In the genomic region with DNA sequence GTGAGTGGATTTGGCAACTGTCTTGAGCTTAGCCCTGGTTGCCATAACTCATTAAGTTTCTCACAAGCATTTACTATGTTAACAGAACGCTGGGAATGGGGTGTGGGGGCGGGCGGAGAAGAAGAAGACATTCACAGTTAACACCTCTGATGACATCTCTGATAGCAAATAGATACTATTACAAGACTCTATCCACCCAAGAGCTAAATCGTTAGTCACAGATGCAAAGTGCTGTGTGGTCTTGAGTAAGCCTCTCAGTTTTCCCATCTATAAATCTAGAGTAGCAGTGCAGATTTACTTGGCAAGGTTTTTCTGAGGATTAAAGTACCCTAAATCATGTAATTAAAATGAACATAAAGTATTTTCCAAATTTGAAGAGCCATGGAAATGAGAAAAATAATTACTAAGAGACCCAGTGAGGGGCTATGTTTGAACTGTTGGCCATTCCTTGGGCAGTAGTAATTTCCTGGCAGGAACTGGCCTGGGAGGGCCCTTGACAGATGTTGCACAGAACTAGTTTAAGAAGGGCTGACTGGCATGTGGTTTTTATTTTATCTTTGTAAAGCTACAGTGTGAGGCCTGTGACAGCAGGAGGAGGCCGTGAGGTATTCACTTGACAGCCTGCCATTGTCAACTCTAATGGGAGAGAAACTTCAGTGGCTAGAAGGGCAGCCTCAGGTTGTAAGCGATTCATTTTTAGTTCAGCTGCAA, we compare ENCODE assay signal across 16 cellular contexts. TPM values are rescaled to one million over a fixed set of nuclear protein-coding genes. Genes with fewer than 3 reads are reported as not detected.
DNase-seq lines count a peak whose midpoint lies in the region; ATAC-seq and TF ChIP-seq lines count a peak whose summit lies in the region.
"Had no signal": no experiment of that assay in that cellular context is flagged by ENCODE, and none has a peak within 500 bp of the region (broad histone marks: within the 10 kb centered on the region; RNA-seq: fewer than 3 reads in every experiment).

No MANE protein-coding gene starts in this region.

- H4K20me1 ChIP-seq in smooth muscle cell (ENCODE audit: low read depth) = no peaks in the 10 kb centered on the region

- TF ChIP-seq POLR2A in heart left ventricle (IDR thresholded peaks at IDR 0.05) = no peak

- intact Hi-C loops in heart left ventricle (cut with DNase I) = no loop called here

- H3K4me1 ChIP-seq in heart left ventricle (peaks cover 0 to 52% (median 27%) of the 10 kb centered on the region in 12 donors), smooth muscle cell (ENCODE audit: low read depth) (peaks cover 3% of the 10 kb centered on the region)

- H3K79me2 ChIP-seq in smooth muscle cell (ENCODE audit: low read depth) = no peaks in the 10 kb centered on the region

- 60 to 65% (median 63%) methylated on average over 6 of the region's 6 CpGs for WGBS in heart left ventricle, 4 donors
- 45% methylated on average over 6 of the region's 6 CpGs for WGBS in smooth muscle cell (ENCODE audit: low lambda C conversion rate)

- in situ Hi-C loops in astrocyte of the cerebellum (cut with HindIII; ENCODE audit: low sequenced_read_pairs) = no loop called here

- DNase-seq in HFF-Myc (ENCODE audit: extremely low read depth, low read depth) = peak; percentile 74
- peak; percentile 35 for DNase-seq in astrocyte of the cerebellum (ENCODE audit: low read depth)
- DNase-seq in heart left ventricle = peak in 4 of 5 donors; percentile 43 to 66 (median 55)
- no peak for DNase-seq in smooth muscle cell (lab: John Stamatoyannopoulos, UW; ENCODE audit: unreplicated experiment)
- DNase-seq in SIG-M5 (lab: John Stamatoyannopoulos, UW) = no peak
- DNase-seq in RKO (ENCODE audit: low spot score) = no peak
- DNase-seq: activated T-cell treated with anti-CD3 and anti-CD28 coated beads for 4 hours; COR-L47; H7; kidney glomerular epithelial cell; NCI-H345; SHP77 treated with DMSO at 0.1 percent for 48 hours; stimulated activated CD4-positive, alpha-beta T cell treated with anti-CD3 and anti-CD28 coated beads, Interleukin-2, amount 100 ng/mL, for 24 hours; stimulated activated naive CD4-positive, alpha-beta T cell treated with Interleukin-2 at 50 U/mL for 16 hours had no signal

- peaks cover 0 to 3% (median 0%) of the 10 kb centered on the region in 12 donors for H3K9me3 ChIP-seq in heart left ventricle
- no peaks in the 10 kb centered on the region for H3K9me3 ChIP-seq in smooth muscle cell (replicated peaks; ENCODE audit: low read depth)

- H3K4me3 ChIP-seq in HFF-Myc (replicated peaks; ENCODE audit: low read depth, low read length) = no peak overlapping the region
- H3K4me3 ChIP-seq in astrocyte of the cerebellum (ENCODE audit: low read depth, low read length) = no peak overlapping the region
- no peak overlapping the region for H3K4me3 ChIP-seq in heart left ventricle
- H3K4me3 ChIP-seq in smooth muscle cell = no peak overlapping the region

- H3K36me3 ChIP-seq in heart left ventricle = no peaks in the 10 kb centered on the region
- no peaks in the 10 kb centered on the region for H3K36me3 ChIP-seq in smooth muscle cell (ENCODE audit: low read depth)

- no peak overlapping the region for H3K9ac ChIP-seq in smooth muscle cell (ENCODE audit: low read depth)

- TF ChIP-seq CTCF in HFF-Myc (IDR thresholded peaks at IDR 0.05; ENCODE audit: low read depth, low read length, missing control alignments) (peak; percentile 22), astrocyte of the cerebellum (IDR thresholded peaks at IDR 0.05; ENCODE audit: low read depth, low read length, missing control alignments) (no peak), heart left ventricle (IDR thresholded peaks at IDR 0.05) (peak in 4 of 12 donors; percentile 18 to 27 (median 24)), smooth muscle cell (IDR thresholded peaks at IDR 0.05; ENCODE audit: borderline replicate concordance, insufficient read depth, poor library complexity, severe bottlenecking) (no peak)

- H2AFZ ChIP-seq in smooth muscle cell (ENCODE audit: low read depth) = no peak overlapping the region

- H3K27me3 ChIP-seq in heart left ventricle (no peaks in the 10 kb centered on the region), smooth muscle cell (ENCODE audit: low read depth) (no peaks in the 10 kb centered on the region)

- peak overlapping the region; percentile 3 for H3K4me2 ChIP-seq in smooth muscle cell

- H3K27ac ChIP-seq in heart left ventricle (peak overlapping the region in 11 of 12 donors; percentile 33 to 72 (median 49)), smooth muscle cell (ENCODE audit: low read depth) (no peak overlapping the region)

- peaks cover 10% of the 10 kb centered on the region for H3F3A ChIP-seq in smooth muscle cell (ENCODE audit: low read depth)

- peak; percentile 82 to 91 (median 88) for ATAC-seq in heart left ventricle
- ATAC-seq in GM21423 (IDR thresholded peaks at IDR 0.05; ENCODE audit: unreplicated experiment) = no peak

RNA-seq across cellular contexts. Expression of gene APOBEC4, which starts 58.7 kb away (rescaled TPM):
- total RNA-seq in heart left ventricle (not detected), smooth muscle cell (not detected in 2 replicates)
- polyA plus RNA-seq in heart left ventricle (under 1 TPM in 1 of 2 donors, not detected in 1; 0.30 TPM), smooth muscle cell (not detected in 2 replicates)
- total RNA-seq: epithelial cell of proximal tubule, H7 had no signal

Comparison
In these comparisons a context has a peak if more than half of its experiments do, and no peak if none do; other contexts are left out.
1. DNase-seq: peak in HFF-Myc (single experiment), astrocyte of the cerebellum (single experiment) and heart left ventricle (4 of 5); none in smooth muscle cell (single experiment), SIG-M5 (single experiment) and RKO (single experiment).